Comparison of ENCODE assay signal across 14 cellular contexts in genomic region chr17:9241774-9242496, GRCh38.
DNase-seq lines count a peak whose midpoint lies in the region; ATAC-seq and TF ChIP-seq lines count a peak whose summit lies in the region.
"Had no signal": no experiment of that assay in that cellular context is flagged by ENCODE, and none has a peak within 500 bp of the region (broad histone marks: within the 10 kb centered on the region; RNA-seq: fewer than 3 reads in every experiment).

No MANE protein-coding gene starts in this region.

- intact Hi-C loops in body of pancreas (cut with DNase I) (no loop called here), right cardiac atrium (cut with DNase I) (no loop called here)

- H3K27me3 ChIP-seq in CD8-positive, alpha-beta memory T cell (ENCODE audit: insufficient read depth, low read length, poor library complexity, severe bottlenecking): no peaks in the 10 kb centered on the region
- H3K27me3 ChIP-seq in body of pancreas (no peaks in the 10 kb centered on the region), right cardiac atrium (ENCODE audit: control insufficient read depth, insufficient read depth) (no peaks in the 10 kb centered on the region)

- H3K9me3 Mint-ChIP-seq in CD8-positive, alpha-beta memory T cell: no peaks in the 10 kb centered on the region
- no peaks in the 10 kb centered on the region for H3K9me3 Mint-ChIP-seq in stimulated activated effector memory CD8-positive, alpha-beta T cell treated with anti-CD3 and anti-CD28 coated beads, Interleukin-12 subunit alpha, Interleukin-12 subunit beta, amount 100 ng/mL, for 72 hours
- H3K9me3 Mint-ChIP-seq in stimulated activated naive CD8-positive, alpha-beta T cell treated with anti-CD3 and anti-CD28 coated beads, Interleukin-15, amount 100 ng/mL, for 72 hours: no peaks in the 10 kb centered on the region

- 70 to 75% methylated on average over 3 to 12 of the region's 16 CpGs for WGBS in body of pancreas, 2 donors
- 61% methylated on average over 16 of the region's 16 CpGs for WGBS in right cardiac atrium

- H3K36me3 Mint-ChIP-seq in CD8-positive, alpha-beta memory T cell: no peaks in the 10 kb centered on the region
- no peaks in the 10 kb centered on the region for H3K36me3 Mint-ChIP-seq in stimulated activated effector memory CD8-positive, alpha-beta T cell treated with anti-CD3 and anti-CD28 coated beads, Interleukin-12 subunit alpha, Interleukin-12 subunit beta, amount 100 ng/mL, for 72 hours

- DNase-seq in CD8-positive, alpha-beta memory T cell: no peak
- peak in 1 of 4 donors; percentile 29 for DNase-seq in body of pancreas
- peak in 2 of 3 donors; percentile 66 to 68 for DNase-seq in right cardiac atrium
- DNase-seq in stimulated activated effector memory CD8-positive, alpha-beta T cell treated with anti-CD3 and anti-CD28 coated beads, Interleukin-12 subunit alpha, Interleukin-12 subunit beta, amount 100 ng/mL, for 72 hours (ENCODE audit: low spot score in 2 of 2): no peak
- no peak for DNase-seq in T-helper 2 cell
- DNase-seq in stimulated activated naive CD8-positive, alpha-beta T cell treated with anti-CD3 and anti-CD28 coated beads, Interleukin-15, amount 100 ng/mL, for 72 hours: no peak
- DNase-seq: activated naive CD4-positive, alpha-beta T cell treated with anti-CD3 and anti-CD28 coated beads, Interleukin-2, amount 50 U/mL, for 16 hours; effector memory CD4-positive, alpha-beta T cell; MV-4-11; stimulated activated CD4-positive, alpha-beta T cell treated with anti-CD3 and anti-CD28 coated beads, Interleukin-2, amount 100 ng/mL, for 24 hours had no signal

- no peak for TF ChIP-seq POLR2A in body of pancreas (IDR thresholded peaks at IDR 0.05)

- peaks cover 13% of the 10 kb centered on the region for H3K4me1 ChIP-seq in CD8-positive, alpha-beta memory T cell (ENCODE audit: insufficient read depth, low read length)
- peaks cover 27% of the 10 kb centered on the region for H3K4me1 ChIP-seq in body of pancreas
- H3K4me1 ChIP-seq in right cardiac atrium (ENCODE audit: control insufficient read depth, insufficient read depth, low read length): peaks cover 15% of the 10 kb centered on the region

- TF ChIP-seq CTCF in body of pancreas (IDR thresholded peaks at IDR 0.05): no peak

- H3K27me3 Mint-ChIP-seq in CD8-positive, alpha-beta memory T cell: no peaks in the 10 kb centered on the region
- peaks cover 6% of the 10 kb centered on the region for H3K27me3 Mint-ChIP-seq in stimulated activated naive CD8-positive, alpha-beta T cell treated with anti-CD3 and anti-CD28 coated beads, Interleukin-15, amount 100 ng/mL, for 72 hours

- peaks cover 6 to 25% (median 7%) of the 10 kb centered on the region in 3 donors for H3K4me1 Mint-ChIP-seq in CD8-positive, alpha-beta memory T cell
- H3K4me1 Mint-ChIP-seq in stimulated activated effector memory CD8-positive, alpha-beta T cell treated with anti-CD3 and anti-CD28 coated beads, Interleukin-12 subunit alpha, Interleukin-12 subunit beta, amount 100 ng/mL, for 72 hours: peaks cover 18% of the 10 kb centered on the region
- H3K4me1 Mint-ChIP-seq in stimulated activated naive CD8-positive, alpha-beta T cell treated with anti-CD3 and anti-CD28 coated beads, Interleukin-15, amount 100 ng/mL, for 72 hours: peaks cover 29% of the 10 kb centered on the region

- ATAC-seq in body of pancreas (no peak), right cardiac atrium (peak in 1 of 2 donors; percentile 0), HG02610 (IDR thresholded peaks at IDR 0.05; ENCODE audit: unreplicated experiment) (no peak), GM18870 (IDR thresholded peaks at IDR 0.05; ENCODE audit: unreplicated experiment) (no peak)
- ATAC-seq in stimulated activated effector memory CD8-positive, alpha-beta T cell treated with anti-CD3 and anti-CD28 coated beads, Interleukin-12 subunit alpha, Interleukin-12 subunit beta, amount 100 ng/mL, for 72 hours: no peak
- no peak for ATAC-seq in stimulated activated naive CD8-positive, alpha-beta T cell treated with anti-CD3 and anti-CD28 coated beads, Interleukin-15, amount 100 ng/mL, for 72 hours

- POLR2A ChIA-PET in CD8-positive, alpha-beta memory T cell (lab: Charles Lee): no interaction called here

- H3K9me3 ChIP-seq in CD8-positive, alpha-beta memory T cell (ENCODE audit: low read length): no peaks in the 10 kb centered on the region
- H3K9me3 ChIP-seq in body of pancreas (no peaks in the 10 kb centered on the region), right cardiac atrium (ENCODE audit: control insufficient read depth, low read length) (no peaks in the 10 kb centered on the region)
- H3K9me3 ChIP-seq: left lung had no signal

- H3K4me3 Mint-ChIP-seq in CD8-positive, alpha-beta memory T cell: peak overlapping the region; percentile 38 to 83 (median 68)
- peak overlapping the region; percentile 70 for H3K4me3 Mint-ChIP-seq in stimulated activated effector memory CD8-positive, alpha-beta T cell treated with anti-CD3 and anti-CD28 coated beads, Interleukin-12 subunit alpha, Interleukin-12 subunit beta, amount 100 ng/mL, for 72 hours
- no peak overlapping the region for H3K4me3 Mint-ChIP-seq in stimulated activated naive CD8-positive, alpha-beta T cell treated with anti-CD3 and anti-CD28 coated beads, Interleukin-15, amount 100 ng/mL, for 72 hours

- no peaks in the 10 kb centered on the region for H3K36me3 ChIP-seq in CD8-positive, alpha-beta memory T cell (ENCODE audit: insufficient read depth, low read length)
- H3K36me3 ChIP-seq in body of pancreas (replicated peaks in 1 of 2; ENCODE audit: insufficient read depth in 1 of 2, low read depth in 2 of 2): no peaks in the 10 kb centered on the region
- H3K36me3 ChIP-seq: left lung had no signal

- peak overlapping the region in 7 of 8 donors; percentile 21 to 90 (median 86) for H3K27ac Mint-ChIP-seq in CD8-positive, alpha-beta memory T cell
- peak overlapping the region; percentile 78 for H3K27ac Mint-ChIP-seq in stimulated activated effector memory CD8-positive, alpha-beta T cell treated with anti-CD3 and anti-CD28 coated beads, Interleukin-12 subunit alpha, Interleukin-12 subunit beta, amount 100 ng/mL, for 72 hours
- H3K27ac Mint-ChIP-seq in stimulated activated naive CD8-positive, alpha-beta T cell treated with anti-CD3 and anti-CD28 coated beads, Interleukin-15, amount 100 ng/mL, for 72 hours: peak overlapping the region in 1 of 2 donors; percentile 6

- no peak overlapping the region for H3K4me3 ChIP-seq in CD8-positive, alpha-beta memory T cell (ENCODE audit: low read length)
- no peak overlapping the region for H3K4me3 ChIP-seq in body of pancreas
- no peak overlapping the region for H3K4me3 ChIP-seq in right cardiac atrium (ENCODE audit: low read length)
- H3K4me3 ChIP-seq: left lung had no signal

- CTCF ChIA-PET in CD8-positive, alpha-beta memory T cell (lab: Charles Lee): no interaction called here

- no peak overlapping the region for H3K27ac ChIP-seq in CD8-positive, alpha-beta memory T cell (ENCODE audit: low read depth, low read length)
- H3K27ac ChIP-seq in body of pancreas (peak overlapping the region in 3 of 4 donors; percentile 89 to 93 (median 93)), right cardiac atrium (ENCODE audit: low read length) (peak overlapping the region; percentile 97)
- H3K27ac ChIP-seq: C4-2B had no signal

Comparison
In these comparisons a context has a peak if more than half of its experiments do, and no peak if none do; other contexts are left out.
1. DNase-seq: peak in right cardiac atrium (2 of 3); none in CD8-positive, alpha-beta memory T cell (0 of 5), stimulated activated effector memory CD8-positive, alpha-beta T cell treated with anti-CD3 and anti-CD28 coated beads, Interleukin-12 subunit alpha, Interleukin-12 subunit beta, amount 100 ng/mL, for 72 hours (0 of 2), T-helper 2 cell (0 of 5) and stimulated activated naive CD8-positive, alpha-beta T cell treated with anti-CD3 and anti-CD28 coated beads, Interleukin-15, amount 100 ng/mL, for 72 hours (0 of 2).
2. H3K4me3 Mint-ChIP-seq: peak in CD8-positive, alpha-beta memory T cell (7 of 7) and stimulated activated effector memory CD8-positive, alpha-beta T cell treated with anti-CD3 and anti-CD28 coated beads, Interleukin-12 subunit alpha, Interleukin-12 subunit beta, amount 100 ng/mL, for 72 hours (single experiment); none in stimulated activated naive CD8-positive, alpha-beta T cell treated with anti-CD3 and anti-CD28 coated beads, Interleukin-15, amount 100 ng/mL, for 72 hours (0 of 2).